In genomic region chr17:21279198-21279535, GRCh38 we compare ENCODE assay signal across 24 cellular contexts. TPM values are rescaled to one million over a fixed set of nuclear protein-coding genes. Genes with fewer than 3 reads are reported as not detected.
DNase-seq lines count a peak whose midpoint lies in the region; ATAC-seq, FAIRE-seq and TF ChIP-seq lines count a peak whose summit lies in the region.
"Had no signal": no experiment of that assay in that cellular context is flagged by ENCODE, and none has a peak within 500 bp of the region (broad histone marks: within the 10 kb centered on the region; RNA-seq: fewer than 3 reads in every experiment).

No MANE protein-coding gene starts in this region.

- intact Hi-C loops in activated CD4-positive, alpha-beta T cell treated with anti-CD3 and anti-CD28 coated beads, Interleukin-2, amount 10 ng/mL, durations not matched to agents 24 days and 14 days (cut with micrococcal nuclease), result no loop called here
- intact Hi-C loops in K562 (cut with micrococcal nuclease), result no loop called here
- intact Hi-C loops in gastrocnemius medialis (cut with DNase I; ENCODE audit: low total_unique reads), result loop anchor here (2.0 to 5.0 kb wide), 3 partner anchors 26 to 70 kb away; partner anchors contain the start of gene NATD1

- peak overlapping the region; percentile 38 for H3K27ac ChIP-seq in CD4-positive, CD25-positive, alpha-beta regulatory T cell (ENCODE audit: insufficient read depth, low read length, poor library complexity, severe bottlenecking)
- H3K27ac ChIP-seq in K562 (ENCODE audit: extremely low read depth, low read depth, low read length), result no peak overlapping the region
- peak overlapping the region; percentile 74 to 99 (median 95) for H3K27ac ChIP-seq in gastrocnemius medialis
- H3K27ac ChIP-seq in suprapubic skin, result no peak overlapping the region
- H3K27ac ChIP-seq: cardiac muscle cell, thoracic aorta had no signal

- CTCF ChIA-PET in K562 (lab: Yijun Ruan, JAX; ENCODE audit: low intra/inter-chr PET ratio), result no interaction called here

- H2AFZ ChIP-seq in K562 (ENCODE audit: low read depth, low read length), result no peak overlapping the region

- BruUV-seq in K562 (replicated peaks; lab: Mats Ljungman, UMichigan), result no TSS peak

- H3K79me2 ChIP-seq in K562 (ENCODE audit: control insufficient read depth, insufficient read depth, low read length), result no peaks in the 10 kb centered on the region

- no peaks in the 10 kb centered on the region for H3K27me3 ChIP-seq in CD4-positive, CD25-positive, alpha-beta regulatory T cell (ENCODE audit: control insufficient read depth, insufficient read depth, low read length)
- H3K27me3 ChIP-seq in K562 (ENCODE audit: control insufficient read depth in 2 of 2, insufficient read depth in 2 of 2, low read length in 2 of 2) (no peaks in the 10 kb centered on the region), gastrocnemius medialis (no peaks in the 10 kb centered on the region), suprapubic skin (no peaks in the 10 kb centered on the region)
- H3K27me3 ChIP-seq: sigmoid colon had no signal

- peak overlapping the region; percentile 15 for H3K27ac Mint-ChIP-seq in activated CD4-positive, alpha-beta T cell treated with anti-CD3 and anti-CD28 coated beads, Interleukin-2, amount 10 ng/mL, durations not matched to agents 24 days and 14 days
- H3K27ac Mint-ChIP-seq in CD4-positive, CD25-positive, alpha-beta regulatory T cell, result peak overlapping the region in 2 of 3 donors; percentile 91 to 96
- H3K27ac Mint-ChIP-seq: endodermal cell had no signal

- POLR2A ChIA-PET in K562 (lab: Yijun Ruan, JAX), result no interaction called here

- FAIRE-seq in K562 (lab: Jason Lieb, UNC), result no peak
- FAIRE-seq: GM18507 had no signal

- no peak for TF ChIP-seq POLR2A in K562 (conservative IDR thresholded peaks at IDR 0.05)
- no peak for TF ChIP-seq POLR2A in gastrocnemius medialis (IDR thresholded peaks at IDR 0.05)
- no peak for TF ChIP-seq POLR2A in suprapubic skin (IDR thresholded peaks at IDR 0.05)

- H3K27me3 Mint-ChIP-seq in activated CD4-positive, alpha-beta T cell treated with anti-CD3 and anti-CD28 coated beads, Interleukin-2, amount 10 ng/mL, durations not matched to agents 24 days and 14 days, result peaks cover 2% of the 10 kb centered on the region
- no peaks in the 10 kb centered on the region for H3K27me3 Mint-ChIP-seq in CD4-positive, CD25-positive, alpha-beta regulatory T cell
- H3K27me3 Mint-ChIP-seq: activated CD8-positive, alpha-beta memory T cell treated with anti-CD3 and anti-CD28 coated beads, Interleukin-2, amount 10 ng/mL, durations not matched to agents 7 days and 5 days; memory B cell had no signal

- H3K9ac ChIP-seq in K562 (ENCODE audit: insufficient read depth in 1 of 2, low read depth in 2 of 2, low read length in 2 of 2), result no peak overlapping the region

- H3K9me1 ChIP-seq in K562 (ENCODE audit: control insufficient read depth, insufficient read depth, low read length), result no peaks in the 10 kb centered on the region

- WGBS in K562 (ENCODE audit: insufficient coverage, low coverage, missing lambda C conversion rate), result 27% methylated on average over 6 of the region's 6 CpGs
- 71% methylated on average over 6 of the region's 6 CpGs for WGBS in suprapubic skin

- H4K20me1 ChIP-seq in K562 (replicated peaks; ENCODE audit: control insufficient read depth, insufficient read depth, low read length), result no peaks in the 10 kb centered on the region

- no peak overlapping the region for H3K4me3 ChIP-seq in CD4-positive, CD25-positive, alpha-beta regulatory T cell (ENCODE audit: low read depth, low read length)
- H3K4me3 ChIP-seq in K562 (no peak overlapping the region), gastrocnemius medialis (no peak overlapping the region), suprapubic skin (no peak overlapping the region)
- H3K4me3 ChIP-seq: cardiac muscle cell, coronary artery, HAP-1, sigmoid colon, thoracic aorta had no signal

- H3K36me3 ChIP-seq in CD4-positive, CD25-positive, alpha-beta regulatory T cell (ENCODE audit: control insufficient read depth, insufficient read depth, low read length), result no peaks in the 10 kb centered on the region
- H3K36me3 ChIP-seq in K562 (ENCODE audit: control insufficient read depth, insufficient read depth, low read length) (no peaks in the 10 kb centered on the region), gastrocnemius medialis (no peaks in the 10 kb centered on the region), suprapubic skin (no peaks in the 10 kb centered on the region)
- H3K36me3 ChIP-seq: cardiac muscle cell, HAP-1, sigmoid colon, thoracic aorta had no signal

- in situ Hi-C loops in K562 (cut with MboI) (loop anchor here (10.0 to 25.0 kb wide), 2 partner anchors 236 to 783 kb away; no protein-coding TSS in a partner anchor), gastrocnemius medialis (cut with MboI; ENCODE audit: low sequenced_read_pairs in 4 of 4) (loop anchor here in 1 of 4 donors (10.0 kb wide), 1 partner anchor 244 kb away; no protein-coding TSS in a partner anchor)

- TF ChIP-seq RAD21 in K562 (CRISPR knock-in tag; conservative IDR thresholded peaks at IDR 0.05 in 1 of 2, IDR thresholded peaks at IDR 0.05 in 1 of 2), result no peak

- no peaks in the 10 kb centered on the region for H3K9me3 ChIP-seq in CD4-positive, CD25-positive, alpha-beta regulatory T cell (ENCODE audit: control insufficient read depth in 2 of 2, low read length in 2 of 2)
- H3K9me3 ChIP-seq in K562 (replicated peaks; ENCODE audit: control insufficient read depth, insufficient read depth, low read depth, low read length) (no peaks in the 10 kb centered on the region), gastrocnemius medialis (no peaks in the 10 kb centered on the region), suprapubic skin (no peaks in the 10 kb centered on the region)
- H3K9me3 ChIP-seq: HAP-1, sigmoid colon, thoracic aorta had no signal

- ATAC-seq in CD4-positive, CD25-positive, alpha-beta regulatory T cell (ENCODE audit: low read depth in 2 of 2), result no peak
- ATAC-seq in K562 (no peak), gastrocnemius medialis (no peak), HG02870 (IDR thresholded peaks at IDR 0.05; ENCODE audit: unreplicated experiment) (no peak)
- ATAC-seq: activated CD4-positive, CD25-positive, alpha-beta regulatory T cell treated with anti-CD3 and anti-CD28 coated beads, Interleukin-2, amount 50 U/mL, for 24 hours; activated CD8-positive, alpha-beta memory T cell treated with anti-CD3 and anti-CD28 coated beads, Interleukin-2, amount 10 ng/mL, durations not matched to agents 7 days and 5 days had no signal

- DNase-seq in activated CD4-positive, alpha-beta T cell treated with anti-CD3 and anti-CD28 coated beads, Interleukin-2, amount 10 ng/mL, durations not matched to agents 24 days and 14 days, result no peak
- DNase-seq in activated CD4-positive, alpha-beta T cell treated with anti-CD3 and anti-CD28 coated beads for 48 hours, result no peak
- DNase-seq in CD4-positive, CD25-positive, alpha-beta regulatory T cell, result no peak
- DNase-seq in K562 (ENCODE audit: extremely low read depth in 1 of 4, low spot score in 3 of 4) (no peak), gastrocnemius medialis (no peak), suprapubic skin (ENCODE audit: low spot score in 2 of 2) (no peak)
- no peak for DNase-seq in effector CD4-positive, alpha-beta T cell
- DNase-seq: COR-L47, endodermal cell, Karpas-422, NCI-H1417 treated with DMSO at 0.1 percent for 48 hours, NCI-H2081, NCI-H345, NCI-H748 treated with DMSO at 0.1 percent for 48 hours, sigmoid colon had no signal

- no peaks in the 10 kb centered on the region for H3K9me3 Mint-ChIP-seq in activated CD4-positive, alpha-beta T cell treated with anti-CD3 and anti-CD28 coated beads, Interleukin-2, amount 10 ng/mL, durations not matched to agents 24 days and 14 days
- H3K9me3 Mint-ChIP-seq in CD4-positive, CD25-positive, alpha-beta regulatory T cell, result no peaks in the 10 kb centered on the region
- H3K9me3 Mint-ChIP-seq: endodermal cell, memory B cell had no signal

- no peaks in the 10 kb centered on the region for H3K36me3 Mint-ChIP-seq in activated CD4-positive, alpha-beta T cell treated with anti-CD3 and anti-CD28 coated beads, Interleukin-2, amount 10 ng/mL, durations not matched to agents 24 days and 14 days (ENCODE audit: low read depth)
- no peaks in the 10 kb centered on the region for H3K36me3 Mint-ChIP-seq in CD4-positive, CD25-positive, alpha-beta regulatory T cell
- H3K36me3 Mint-ChIP-seq: activated CD8-positive, alpha-beta memory T cell treated with anti-CD3 and anti-CD28 coated beads, Interleukin-2, amount 10 ng/mL, durations not matched to agents 7 days and 5 days; memory B cell had no signal

- H3K4me3 Mint-ChIP-seq in activated CD4-positive, alpha-beta T cell treated with anti-CD3 and anti-CD28 coated beads, Interleukin-2, amount 10 ng/mL, durations not matched to agents 24 days and 14 days, result no peak overlapping the region
- peak overlapping the region in 2 of 4 donors; percentile 83 to 95 for H3K4me3 Mint-ChIP-seq in CD4-positive, CD25-positive, alpha-beta regulatory T cell
- H3K4me3 Mint-ChIP-seq: endodermal cell had no signal

- peaks cover 51% of the 10 kb centered on the region for H3K4me1 ChIP-seq in CD4-positive, CD25-positive, alpha-beta regulatory T cell (ENCODE audit: control insufficient read depth, insufficient read depth, low read length, poor library complexity, severe bottlenecking)
- peaks cover 5 to 34% of the 10 kb centered on the region in 2 experiments; a peak in 4 of 5 replicates for H3K4me1 ChIP-seq in K562 (replicated peaks in 1 of 2; ENCODE audit: control insufficient read depth in 2 of 2, insufficient read depth in 2 of 2, low read length in 2 of 2)
- peaks cover 48 to 52% of the 10 kb centered on the region in 2 donors for H3K4me1 ChIP-seq in gastrocnemius medialis
- H3K4me1 ChIP-seq in suprapubic skin, result peaks cover 53% of the 10 kb centered on the region

- TF ChIP-seq CTCF in K562 (IDR thresholded peaks at IDR 0.05 in 2 of 3, conservative IDR thresholded peaks at IDR 0.05 in 1 of 3; ENCODE audit: insufficient read depth in 2 of 3, low read depth in 1 of 3, low read length in 3 of 3) (no peak), gastrocnemius medialis (IDR thresholded peaks at IDR 0.05 in 4 of 5, conservative IDR thresholded peaks at IDR 0.05 in 1 of 5) (no peak), suprapubic skin (IDR thresholded peaks at IDR 0.05) (no peak)

- H3K4me1 Mint-ChIP-seq in activated CD4-positive, alpha-beta T cell treated with anti-CD3 and anti-CD28 coated beads, Interleukin-2, amount 10 ng/mL, durations not matched to agents 24 days and 14 days, result peaks cover 40% of the 10 kb centered on the region
- peaks cover 9 to 56% (median 36%) of the 10 kb centered on the region in 4 donors for H3K4me1 Mint-ChIP-seq in CD4-positive, CD25-positive, alpha-beta regulatory T cell

- TF ChIP-seq EP300 in K562 (IDR thresholded peaks at IDR 0.05; ENCODE audit: low read length), result no peak
- TF ChIP-seq EP300 in suprapubic skin (IDR thresholded peaks at IDR 0.05), result no peak

- no peak overlapping the region for H3K4me2 ChIP-seq in K562 (ENCODE audit: insufficient read depth, low read length)

RNA-seq across cellular contexts. Expression of gene MAP2K3, which starts 5.3 kb away (rescaled TPM):
- 159 and 166 TPM in 2 replicates for total RNA-seq in activated CD4-positive, alpha-beta T cell treated with anti-CD3 and anti-CD28 coated beads, Interleukin-2, amount 10 ng/mL, durations not matched to agents 24 days and 14 days
- 70.6 TPM for total RNA-seq in CD4-positive, CD25-positive, alpha-beta regulatory T cell
- 10 to 100 TPM; 63.4 to 71.9 (median 68.3) TPM for polyA plus RNA-seq in CD4-positive, CD25-positive, alpha-beta regulatory T cell
- total RNA-seq in K562 (2011; cell fraction: chromatin; rRNA removed; ENCODE audit: low replicate concordance), result 5.2 and 14.1 TPM in 2 replicates
- 6.8 and 9.3 TPM in 2 replicates for total RNA-seq in K562 (2011; cell fraction: nucleolus; rRNA removed)
- 7.1 and 7.6 TPM in 2 replicates for total RNA-seq in K562 (2011; cell fraction: nucleoplasm; rRNA removed)
- total RNA-seq in K562 (2014; rRNA removed), result 4.4 and 5.9 TPM in 2 replicates
- 2.2 and 2.5 TPM in 2 replicates for total RNA-seq in K562 (2014; rRNA removed; fragmentation: Illumina TruSeq; extraction: Trizol)
- 3.5 TPM in 2 replicates for total RNA-seq in K562 (2015; rRNA removed; fragmentation: Illumina TruSeq; extraction: Trizol)
- 14.8 and 16.1 TPM in 2 replicates for total RNA-seq in K562 (2021)
- 2.8 and 3.5 TPM in 2 replicates for polyA plus RNA-seq in K562 (2011; rRNA removed)
- polyA plus RNA-seq in K562 (2011; cell fraction: cytosol; rRNA removed), result 5.0 and 6.2 TPM in 2 replicates
- 5.1 and 5.9 TPM in 2 replicates for polyA plus RNA-seq in K562 (2011; cell fraction: nucleus; rRNA removed)
- polyA plus RNA-seq in K562 (2012), result 7.0 and 8.3 TPM in 2 replicates
- polyA plus RNA-seq in K562 (2014; fragmentation: Illumina TruSeq; extraction: Trizol), result 10.3 and 12.5 TPM in 2 replicates
- polyA plus RNA-seq in K562 (2014; fragmentation: Nextera tagmentation; extraction: Ambion mirVana), result under 1 TPM; 0.18 to 0.38 TPM
- polyA plus RNA-seq in K562 (2014; rRNA removed), result 8.0 and 8.8 TPM in 2 replicates
- polyA minus RNA-seq in K562 (2011; rRNA and poly(A)+ RNA removed), result 1.0 and 2.2 TPM in 2 replicates
- polyA minus RNA-seq in K562 (2011; cell fraction: cytosol; rRNA and poly(A)+ RNA removed), result 4.1 and 5.6 TPM in 2 replicates
- 2.8 and 3.0 TPM in 2 replicates for polyA minus RNA-seq in K562 (2011; cell fraction: nucleus; rRNA and poly(A)+ RNA removed)
- 100 to 1,000 TPM in 1 of 4 donors, 10 to 100 TPM in 3; 15.7 to 170 (median 63.8) TPM for total RNA-seq in gastrocnemius medialis
- total RNA-seq in suprapubic skin, result 10 to 100 TPM; 54.5 to 97.4 (median 72.9) TPM

RNA-seq across cellular contexts. Expression of gene NATD1, which starts 26.0 kb away (rescaled TPM):
- 1.1 TPM in 2 replicates for total RNA-seq in activated CD4-positive, alpha-beta T cell treated with anti-CD3 and anti-CD28 coated beads, Interleukin-2, amount 10 ng/mL, durations not matched to agents 24 days and 14 days
- total RNA-seq in CD4-positive, CD25-positive, alpha-beta regulatory T cell, result 12.7 TPM
- polyA plus RNA-seq in CD4-positive, CD25-positive, alpha-beta regulatory T cell, result 1 to 10 TPM; 2.8 to 4.6 (median 2.8) TPM
- 1.9 and 6.9 TPM in 2 replicates for total RNA-seq in K562 (2011; cell fraction: chromatin; rRNA removed; ENCODE audit: low replicate concordance)
- total RNA-seq in K562 (2011; cell fraction: nucleolus; rRNA removed), result 5.3 and 5.5 TPM in 2 replicates
- total RNA-seq in K562 (2011; cell fraction: nucleoplasm; rRNA removed), result 3.2 and 3.4 TPM in 2 replicates
- 2.3 and 2.9 TPM in 2 replicates for total RNA-seq in K562 (2014; rRNA removed)
- total RNA-seq in K562 (2014; rRNA removed; fragmentation: Illumina TruSeq; extraction: Trizol), result 0.55 and 0.61 TPM in 2 replicates
- 0.65 and 0.72 TPM in 2 replicates for total RNA-seq in K562 (2015; rRNA removed; fragmentation: Illumina TruSeq; extraction: Trizol)
- total RNA-seq in K562 (2021), result 5.4 TPM in 2 replicates
- polyA plus RNA-seq in K562 (2011; rRNA removed), result 1.6 and 2.3 TPM in 2 replicates
- 3.1 and 4.2 TPM in 2 replicates for polyA plus RNA-seq in K562 (2011; cell fraction: cytosol; rRNA removed)
- polyA plus RNA-seq in K562 (2011; cell fraction: nucleus; rRNA removed), result 1.5 and 2.5 TPM in 2 replicates
- 2.5 and 8.0 TPM in 2 replicates for polyA plus RNA-seq in K562 (2012)
- 3.7 and 4.5 TPM in 2 replicates for polyA plus RNA-seq in K562 (2014; fragmentation: Illumina TruSeq; extraction: Trizol)
- polyA plus RNA-seq in K562 (2014; fragmentation: Nextera tagmentation; extraction: Ambion mirVana), result under 1 TPM; 0.24 to 0.52 TPM
- polyA plus RNA-seq in K562 (2014; rRNA removed), result 3.7 and 4.2 TPM in 2 replicates
- polyA minus RNA-seq in K562 (2011; rRNA and poly(A)+ RNA removed), result 0.90 and 1.3 TPM in 2 replicates
- polyA minus RNA-seq in K562 (2011; cell fraction: cytosol; rRNA and poly(A)+ RNA removed), result 1.9 and 3.1 TPM in 2 replicates
- polyA minus RNA-seq in K562 (2011; cell fraction: nucleus; rRNA and poly(A)+ RNA removed), result 2.3 and 2.9 TPM in 2 replicates
- 10 to 100 TPM; 10.1 to 21.2 (median 15.5) TPM for total RNA-seq in gastrocnemius medialis
- 10 to 100 TPM; 11.2 to 21.1 (median 14.6) TPM for total RNA-seq in suprapubic skin

Comparison
In these comparisons a context has a peak if more than half of its experiments do, and no peak if none do; other contexts are left out.
1. H3K27ac ChIP-seq: peak in CD4-positive, CD25-positive, alpha-beta regulatory T cell (single experiment) and gastrocnemius medialis (4 of 4); none in K562 (single experiment) and suprapubic skin (single experiment).